10 cellular contexts compared by ENCODE assay signal in genomic region chr11:63847363-63847762, GRCh38. TPM values are rescaled to one million over a fixed set of nuclear protein-coding genes. Genes with fewer than 3 reads are reported as not detected.
DNase-seq lines count a peak whose midpoint lies in the region; ATAC-seq and TF ChIP-seq lines count a peak whose summit lies in the region.
"Had no signal": no experiment of that assay in that cellular context is flagged by ENCODE, and none has a peak within 500 bp of the region (broad histone marks: within the 10 kb centered on the region; RNA-seq: fewer than 3 reads in every experiment).

No MANE protein-coding gene starts in this region.

- ATAC-seq in RWPE2 (ENCODE audit: low read depth) = peak; percentile 59
- no peak for ATAC-seq in stimulated activated naive B cell treated with anti-CD40 and anti-IgM and Interleukin-4, amounts not matched to agents 10 μg/mL and 1 μg/mL and 100 μg/mL, for 72 hours (replicated peaks)
- no peak for ATAC-seq in activated T-helper 17 cell treated with anti-CD3 and anti-CD28 coated beads, Interleukin-2, amount 50 U/mL, for 72 hours (replicated peaks)
- ATAC-seq: heart right ventricle, T-cell had no signal

- H2AK5ac ChIP-seq in mesenchymal stem cell (ENCODE audit: low read length, severe bottlenecking) = no peak overlapping the region

- H3K4ac ChIP-seq in mesenchymal stem cell (ENCODE audit: low read depth in 1 of 2, low read length in 2 of 2) = no peak overlapping the region

- no peaks in the 10 kb centered on the region for H3K27me3 Mint-ChIP-seq in stimulated activated naive B cell treated with anti-CD40 and anti-IgM and Interleukin-4, amounts not matched to agents 10 μg/mL and 1 μg/mL and 100 μg/mL, for 72 hours
- no peaks in the 10 kb centered on the region for H3K27me3 Mint-ChIP-seq in activated T-helper 17 cell treated with anti-CD3 and anti-CD28 coated beads, Interleukin-2, amount 50 U/mL, for 72 hours
- H3K27me3 Mint-ChIP-seq: T-cell had no signal

- H2AFZ ChIP-seq in mesenchymal stem cell (ENCODE audit: low read depth, low read length) = no peak overlapping the region

- no peaks in the 10 kb centered on the region for H3K27me3 ChIP-seq in RWPE2 (ENCODE audit: insufficient read depth, poor library complexity, severe bottlenecking)
- no peaks in the 10 kb centered on the region for H3K27me3 ChIP-seq in mesenchymal stem cell (ENCODE audit: control insufficient read depth in 1 of 2, insufficient read depth in 1 of 2, low read length in 2 of 2)
- H3K27me3 ChIP-seq: heart right ventricle had no signal

- H3K27ac Mint-ChIP-seq in stimulated activated naive B cell treated with anti-CD40 and anti-IgM and Interleukin-4, amounts not matched to agents 10 μg/mL and 1 μg/mL and 100 μg/mL, for 72 hours = peak overlapping the region; percentile 20
- H3K27ac Mint-ChIP-seq in activated T-helper 17 cell treated with anti-CD3 and anti-CD28 coated beads, Interleukin-2, amount 50 U/mL, for 72 hours = no peak overlapping the region

- H3K9ac ChIP-seq in mesenchymal stem cell (ENCODE audit: low read length) = no peak overlapping the region

- no peak overlapping the region for H4K91ac ChIP-seq in mesenchymal stem cell (ENCODE audit: low read length)

- no peak overlapping the region for H2BK120ac ChIP-seq in mesenchymal stem cell (ENCODE audit: low read depth, low read length)

- H3K9me3 Mint-ChIP-seq in stimulated activated naive B cell treated with anti-CD40 and anti-IgM and Interleukin-4, amounts not matched to agents 10 μg/mL and 1 μg/mL and 100 μg/mL, for 72 hours = no peaks in the 10 kb centered on the region
- H3K9me3 Mint-ChIP-seq in activated T-helper 17 cell treated with anti-CD3 and anti-CD28 coated beads, Interleukin-2, amount 50 U/mL, for 72 hours = no peaks in the 10 kb centered on the region
- H3K9me3 Mint-ChIP-seq: T-cell had no signal

- peaks cover 37 to 84% of the 10 kb centered on the region in 2 donors for H3K4me1 Mint-ChIP-seq in stimulated activated naive B cell treated with anti-CD40 and anti-IgM and Interleukin-4, amounts not matched to agents 10 μg/mL and 1 μg/mL and 100 μg/mL, for 72 hours
- peaks cover 22% of the 10 kb centered on the region for H3K4me1 Mint-ChIP-seq in activated T-helper 17 cell treated with anti-CD3 and anti-CD28 coated beads, Interleukin-2, amount 50 U/mL, for 72 hours

- 83% methylated on average over 2 of the region's 3 CpGs for WGBS in mesenchymal stem cell

- H2BK12ac ChIP-seq in mesenchymal stem cell (ENCODE audit: low read length in 2 of 2) = no peak overlapping the region

- H3K36me3 ChIP-seq in RWPE2 (ENCODE audit: low read depth) = peaks cover 32% of the 10 kb centered on the region
- peaks cover 12 to 15% of the 10 kb centered on the region in 2 experiments for H3K36me3 ChIP-seq in mesenchymal stem cell (ENCODE audit: control insufficient read depth in 1 of 2, insufficient read depth in 2 of 2, low read depth in 1 of 2, low read length in 2 of 2)

- H2BK5ac ChIP-seq in mesenchymal stem cell (ENCODE audit: low read depth, low read length, poor library complexity, severe bottlenecking) = no peak overlapping the region

- H3K18ac ChIP-seq in mesenchymal stem cell (ENCODE audit: low read depth in 1 of 2, low read length in 2 of 2) = no peak overlapping the region

- no peak overlapping the region for H3K4me3 Mint-ChIP-seq in stimulated activated naive B cell treated with anti-CD40 and anti-IgM and Interleukin-4, amounts not matched to agents 10 μg/mL and 1 μg/mL and 100 μg/mL, for 72 hours
- H3K4me3 Mint-ChIP-seq in activated T-helper 17 cell treated with anti-CD3 and anti-CD28 coated beads, Interleukin-2, amount 50 U/mL, for 72 hours = no peak overlapping the region

- no peaks in the 10 kb centered on the region for H3K9me3 ChIP-seq in RWPE2 (ENCODE audit: severe bottlenecking)
- H3K9me3 ChIP-seq in mesenchymal stem cell (ENCODE audit: control insufficient read depth, low read length) = no peaks in the 10 kb centered on the region
- H3K9me3 ChIP-seq: heart right ventricle had no signal

- H3K23ac ChIP-seq in mesenchymal stem cell (ENCODE audit: low read length in 2 of 2) = no peak overlapping the region

- no peak overlapping the region for H3K4me2 ChIP-seq in mesenchymal stem cell (ENCODE audit: low read length, poor library complexity, severe bottlenecking)

- peaks cover 28% of the 10 kb centered on the region for H3K4me1 ChIP-seq in RWPE2 (ENCODE audit: insufficient read depth, poor library complexity, severe bottlenecking)
- peaks cover 9% of the 10 kb centered on the region for H3K4me1 ChIP-seq in mesenchymal stem cell (ENCODE audit: control insufficient read depth, insufficient read depth, low read depth, low read length)

- H3K79me1 ChIP-seq in mesenchymal stem cell (replicated peaks; ENCODE audit: low read length, poor library complexity, severe bottlenecking) = peaks cover 4% of the 10 kb centered on the region

- peak; percentile 87 for DNase-seq in ELF-1 (ENCODE audit: low read depth, low spot score)
- no peak for DNase-seq in RWPE2 (ENCODE audit: low spot score)
- peak; percentile 54 for DNase-seq in iPS-NIHi11 (ENCODE audit: low spot score)
- no peak for DNase-seq in stimulated activated naive B cell treated with anti-CD40 and anti-IgM and Interleukin-4, amounts not matched to agents 10 μg/mL and 1 μg/mL and 100 μg/mL, for 72 hours
- no peak for DNase-seq in GOT3 (lab: John Stamatoyannopoulos, UW)
- DNase-seq in mesenchymal stem cell = no peak
- DNase-seq: activated T-cell treated with anti-CD3 and anti-CD28 coated beads, Interleukin-2, amount 50 U/mL, for 1 hour; heart right ventricle; T-cell had no signal

- no peak for TF ChIP-seq CTCF in RWPE2 (IDR thresholded peaks at IDR 0.05; ENCODE audit: poor library complexity, severe bottlenecking)

- peaks cover 19 to 49% of the 10 kb centered on the region in 2 donors for H3K36me3 Mint-ChIP-seq in stimulated activated naive B cell treated with anti-CD40 and anti-IgM and Interleukin-4, amounts not matched to agents 10 μg/mL and 1 μg/mL and 100 μg/mL, for 72 hours
- H3K36me3 Mint-ChIP-seq in activated T-helper 17 cell treated with anti-CD3 and anti-CD28 coated beads, Interleukin-2, amount 50 U/mL, for 72 hours (ENCODE audit: low read depth) = peaks cover 70% of the 10 kb centered on the region

- no peak overlapping the region for H4K8ac ChIP-seq in mesenchymal stem cell (ENCODE audit: low read length)

- H3K4me3 ChIP-seq in RWPE2 (ENCODE audit: severe bottlenecking) (no peak overlapping the region), mesenchymal stem cell (ENCODE audit: insufficient read depth in 1 of 2, low read depth in 1 of 2, low read length in 2 of 2) (no peak overlapping the region)
- H3K4me3 ChIP-seq: heart right ventricle had no signal

- H3K27ac ChIP-seq in RWPE2 (ENCODE audit: poor library complexity, severe bottlenecking) (peak overlapping the region; percentile 58), mesenchymal stem cell (ENCODE audit: low read length, poor library complexity, severe bottlenecking) (no peak overlapping the region)

- no peak overlapping the region for H2BK15ac ChIP-seq in mesenchymal stem cell (ENCODE audit: low read depth, poor library complexity, severe bottlenecking)

- no peak overlapping the region for H3K14ac ChIP-seq in mesenchymal stem cell (ENCODE audit: low read length in 2 of 2)

RNA-seq across cellular contexts. Expression of gene MARK2, which starts 8.5 kb away (rescaled TPM):
- 20.0 TPM for polyA plus RNA-seq in mesenchymal stem cell (2013, experiment 1 of 2)
- polyA plus RNA-seq in mesenchymal stem cell (2013, experiment 2 of 2) = 19.8 TPM
- 10 to 100 TPM; 24.1 to 35.8 TPM for total RNA-seq in activated T-helper 17 cell treated with anti-CD3 and anti-CD28 coated beads, Interleukin-2, amount 50 U/mL, for 72 hours

RNA-seq across cellular contexts. Expression of gene SPINDOC, which starts 34.1 kb away (rescaled TPM):
- 35.3 TPM for polyA plus RNA-seq in mesenchymal stem cell (2013, experiment 1 of 2)
- polyA plus RNA-seq in mesenchymal stem cell (2013, experiment 2 of 2) = 35.1 TPM
- total RNA-seq in activated T-helper 17 cell treated with anti-CD3 and anti-CD28 coated beads, Interleukin-2, amount 50 U/mL, for 72 hours = 10 to 100 TPM; 26.0 to 51.8 TPM

Comparison
In these comparisons a context has a peak if more than half of its experiments do, and no peak if none do; other contexts are left out.
1. DNase-seq: peak in ELF-1 (single experiment) and iPS-NIHi11 (single experiment); none in RWPE2 (single experiment), stimulated activated naive B cell treated with anti-CD40 and anti-IgM and Interleukin-4, amounts not matched to agents 10 μg/mL and 1 μg/mL and 100 μg/mL, for 72 hours (single experiment), GOT3 (single experiment) and mesenchymal stem cell (single experiment).